16 cellular contexts compared by ENCODE assay signal in the genomic region with DNA sequence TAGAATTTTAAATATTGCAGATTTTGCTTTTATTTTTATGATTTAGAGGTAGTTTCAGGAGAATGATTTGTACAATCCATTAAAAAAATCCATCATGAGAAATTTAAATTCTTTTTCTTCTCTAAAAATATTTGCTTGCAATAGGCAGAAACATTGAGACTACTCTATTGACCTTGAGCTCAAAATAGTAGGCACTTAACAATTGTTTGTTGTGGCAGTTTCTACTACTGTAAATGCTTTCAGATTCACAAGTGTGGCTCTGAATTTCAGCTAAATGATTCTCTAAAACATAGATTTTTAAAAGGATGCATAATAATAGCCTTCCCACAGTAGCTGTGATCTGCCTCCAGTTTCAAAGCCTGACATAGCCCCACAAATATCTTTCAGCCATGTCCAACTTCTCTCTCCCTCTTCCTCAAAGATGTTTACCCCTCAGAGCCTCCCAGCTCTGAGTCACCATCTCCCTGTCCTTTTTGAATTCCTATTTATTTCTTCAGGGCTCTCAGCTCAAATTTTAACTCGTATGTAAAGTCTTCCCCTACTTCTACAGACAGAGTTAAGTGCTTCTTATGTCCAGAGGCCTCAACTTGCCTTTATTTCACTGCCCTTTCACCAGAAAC.
DNase-seq lines count a peak whose midpoint lies in the region; ATAC-seq and TF ChIP-seq lines count a peak whose summit lies in the region.
"Had no signal": no experiment of that assay in that cellular context is flagged by ENCODE, and none has a peak within 500 bp of the region (broad histone marks: within the 10 kb centered on the region; RNA-seq: fewer than 3 reads in every experiment).

No MANE protein-coding gene starts in this region.

- H3K4me1 Mint-ChIP-seq in activated CD8-positive, alpha-beta T cell treated with anti-CD3 and anti-CD28 coated beads for 36 hours (ENCODE audit: low read depth): peaks cover 6% of the 10 kb centered on the region
- H3K4me1 Mint-ChIP-seq in activated CD8-positive, alpha-beta T cell treated with anti-CD3 and anti-CD28 coated beads, Interleukin-2, amount 10 ng/mL, durations not matched to agents 7 days and 5 days (ENCODE audit: low read depth): peaks cover 17% of the 10 kb centered on the region
- H3K4me1 Mint-ChIP-seq in WTC11: peaks cover 50% of the 10 kb centered on the region

- H3K9ac ChIP-seq in smooth muscle cell (ENCODE audit: low read depth): no peak overlapping the region

- intact Hi-C loops in activated CD8-positive, alpha-beta T cell treated with anti-CD3 and anti-CD28 coated beads for 36 hours (cut with micrococcal nuclease): no loop called here

- peak overlapping the region; percentile 7 for H3K27ac Mint-ChIP-seq in activated CD8-positive, alpha-beta T cell treated with anti-CD3 and anti-CD28 coated beads for 36 hours
- no peak overlapping the region for H3K27ac Mint-ChIP-seq in activated CD8-positive, alpha-beta T cell treated with anti-CD3 and anti-CD28 coated beads, Interleukin-2, amount 10 ng/mL, durations not matched to agents 7 days and 5 days
- 0 out of 2 replicates have a peak overlapping the region, but pooled peaks have one; percentile 7 for H3K27ac Mint-ChIP-seq in WTC11
- H3K27ac Mint-ChIP-seq: activated CD4-positive, alpha-beta memory T cell treated with anti-CD3 and anti-CD28 coated beads, Interleukin-2, amount 10 ng/mL, durations not matched to agents 7 days and 5 days had no signal

- H3K4me3 Mint-ChIP-seq in activated CD8-positive, alpha-beta T cell treated with anti-CD3 and anti-CD28 coated beads for 36 hours: no peak overlapping the region
- H3K4me3 Mint-ChIP-seq in activated CD8-positive, alpha-beta T cell treated with anti-CD3 and anti-CD28 coated beads, Interleukin-2, amount 10 ng/mL, durations not matched to agents 7 days and 5 days: no peak overlapping the region
- H3K4me3 Mint-ChIP-seq in WTC11: no peak overlapping the region
- H3K4me3 Mint-ChIP-seq: activated CD4-positive, alpha-beta memory T cell treated with anti-CD3 and anti-CD28 coated beads, Interleukin-2, amount 10 ng/mL, durations not matched to agents 7 days and 5 days had no signal

- peak overlapping the region; percentile 31 for H3K4me2 ChIP-seq in smooth muscle cell

- ATAC-seq in activated CD8-positive, alpha-beta T cell treated with anti-CD3 and anti-CD28 coated beads for 36 hours: no peak
- ATAC-seq in activated CD8-positive, alpha-beta T cell treated with anti-CD3 and anti-CD28 coated beads, Interleukin-2, amount 10 ng/mL, durations not matched to agents 7 days and 5 days: no peak
- ATAC-seq in WTC11: no peak
- ATAC-seq in GM19035 (IDR thresholded peaks at IDR 0.05; ENCODE audit: unreplicated experiment): no peak
- ATAC-seq in HG02588 (IDR thresholded peaks at IDR 0.05; ENCODE audit: unreplicated experiment): no peak

- no peaks in the 10 kb centered on the region for H4K20me1 ChIP-seq in smooth muscle cell (ENCODE audit: low read depth)

- no peaks in the 10 kb centered on the region for H3K27me3 Mint-ChIP-seq in activated CD8-positive, alpha-beta T cell treated with anti-CD3 and anti-CD28 coated beads for 36 hours
- no peaks in the 10 kb centered on the region for H3K27me3 Mint-ChIP-seq in activated CD8-positive, alpha-beta T cell treated with anti-CD3 and anti-CD28 coated beads, Interleukin-2, amount 10 ng/mL, durations not matched to agents 7 days and 5 days (ENCODE audit: low read depth)
- no peaks in the 10 kb centered on the region for H3K27me3 Mint-ChIP-seq in WTC11 (ENCODE audit: low read depth)
- H3K27me3 Mint-ChIP-seq: activated CD4-positive, alpha-beta memory T cell treated with anti-CD3 and anti-CD28 coated beads, Interleukin-2, amount 10 ng/mL, durations not matched to agents 7 days and 5 days had no signal

- 11% methylated on average over 1 of the region's 1 CpG for WGBS in smooth muscle cell (ENCODE audit: low lambda C conversion rate)

- no peaks in the 10 kb centered on the region for H3K27me3 ChIP-seq in smooth muscle cell (ENCODE audit: low read depth)
- H3K27me3 ChIP-seq: pancreas had no signal

- no peaks in the 10 kb centered on the region for H3K9me3 ChIP-seq in smooth muscle cell (replicated peaks; ENCODE audit: low read depth)
- H3K9me3 ChIP-seq: pancreas, thoracic aorta had no signal

- CTCF ChIA-PET in activated CD8-positive, alpha-beta T cell treated with anti-CD3 and anti-CD28 coated beads for 36 hours (lab: Charles Lee): interaction anchor here (1.1 kb wide), 1 partner anchor 76 kb away, joined by 3 read pairs; no protein-coding TSS in a partner anchor
- CTCF ChIA-PET in activated CD8-positive, alpha-beta T cell treated with anti-CD3 and anti-CD28 coated beads, Interleukin-2, amount 10 ng/mL, durations not matched to agents 7 days and 5 days (lab: Charles Lee): interaction anchor here (1.4 kb wide), 1 partner anchor 618 kb away, joined by 3 read pairs; no protein-coding TSS in a partner anchor
- CTCF ChIA-PET in WTC11 (lab: Charles Lee): interaction anchor here (1.0 kb wide), 1 partner anchor 122 kb away, joined by 3 read pairs; no protein-coding TSS in a partner anchor

- peaks cover 16% of the 10 kb centered on the region for H3K36me3 Mint-ChIP-seq in activated CD8-positive, alpha-beta T cell treated with anti-CD3 and anti-CD28 coated beads for 36 hours (ENCODE audit: low read depth)
- H3K36me3 Mint-ChIP-seq in activated CD8-positive, alpha-beta T cell treated with anti-CD3 and anti-CD28 coated beads, Interleukin-2, amount 10 ng/mL, durations not matched to agents 7 days and 5 days (ENCODE audit: low read depth): peaks cover 9% of the 10 kb centered on the region
- peaks cover 20% of the 10 kb centered on the region for H3K36me3 Mint-ChIP-seq in WTC11

- H3K36me3 ChIP-seq in smooth muscle cell (ENCODE audit: low read depth): no peaks in the 10 kb centered on the region
- H3K36me3 ChIP-seq: pancreas, thoracic aorta had no signal

- peaks cover 2% of the 10 kb centered on the region for H3K9me3 Mint-ChIP-seq in activated CD8-positive, alpha-beta T cell treated with anti-CD3 and anti-CD28 coated beads for 36 hours
- no peaks in the 10 kb centered on the region for H3K9me3 Mint-ChIP-seq in activated CD8-positive, alpha-beta T cell treated with anti-CD3 and anti-CD28 coated beads, Interleukin-2, amount 10 ng/mL, durations not matched to agents 7 days and 5 days (ENCODE audit: insufficient read depth)
- H3K9me3 Mint-ChIP-seq in WTC11: peaks cover 30% of the 10 kb centered on the region
- H3K9me3 Mint-ChIP-seq: activated CD4-positive, alpha-beta memory T cell treated with anti-CD3 and anti-CD28 coated beads, Interleukin-2, amount 10 ng/mL, durations not matched to agents 7 days and 5 days had no signal

- DNase-seq in activated CD8-positive, alpha-beta T cell treated with anti-CD3 and anti-CD28 coated beads for 36 hours: no peak
- no peak for DNase-seq in activated CD8-positive, alpha-beta T cell treated with anti-CD3 and anti-CD28 coated beads, Interleukin-2, amount 10 ng/mL, durations not matched to agents 7 days and 5 days
- DNase-seq in WTC11 (ENCODE audit: low spot score): no peak
- DNase-seq in foreskin fibroblast: peak; percentile 9 to 53
- DNase-seq in smooth muscle cell (lab: John Stamatoyannopoulos, UW; ENCODE audit: unreplicated experiment): no peak
- DNase-seq in activated CD4-positive, CD25-positive, alpha-beta regulatory T cell treated with anti-CD3 and anti-CD28 coated beads, Interleukin-2, amount 50 U/mL, for 72 hours: no peak
- DNase-seq: activated CD4-positive, alpha-beta memory T cell treated with anti-CD3 and anti-CD28 coated beads, Interleukin-2, amount 10 ng/mL, durations not matched to agents 7 days and 5 days; activated gamma-delta T cell treated with Interleukin-2 at 50 U/mL for 16 hours; central memory CD4-positive, alpha-beta T cell; mammary epithelial cell; NCI-H1417 treated with DMSO at 0.1 percent for 48 hours; NCI-H526; pancreas had no signal

- H3K79me2 ChIP-seq in smooth muscle cell (ENCODE audit: low read depth): no peaks in the 10 kb centered on the region

- H2AFZ ChIP-seq in smooth muscle cell (ENCODE audit: low read depth): peak overlapping the region; percentile 13

- no peak overlapping the region for H3K4me3 ChIP-seq in foreskin fibroblast (ENCODE audit: low read depth in 1 of 2, low read length in 2 of 2)
- no peak overlapping the region for H3K4me3 ChIP-seq in smooth muscle cell
- H3K4me3 ChIP-seq: pancreas, thoracic aorta had no signal

- POLR2A ChIA-PET in activated CD8-positive, alpha-beta T cell treated with anti-CD3 and anti-CD28 coated beads for 36 hours (lab: Charles Lee): no interaction called here
- POLR2A ChIA-PET in activated CD8-positive, alpha-beta T cell treated with anti-CD3 and anti-CD28 coated beads, Interleukin-2, amount 10 ng/mL, durations not matched to agents 7 days and 5 days (lab: Charles Lee): no interaction called here
- POLR2A ChIA-PET in WTC11 (lab: Charles Lee): no interaction called here

- no peaks in the 10 kb centered on the region for H3F3A ChIP-seq in smooth muscle cell (ENCODE audit: low read depth)

- no peak overlapping the region for H3K27ac ChIP-seq in smooth muscle cell (ENCODE audit: low read depth)
- H3K27ac ChIP-seq: thoracic aorta had no signal

- no peak for TF ChIP-seq CTCF in activated CD8-positive, alpha-beta T cell treated with anti-CD3 and anti-CD28 coated beads for 36 hours (IDR thresholded peaks at IDR 0.05)
- no peak for TF ChIP-seq CTCF in WTC11 (IDR thresholded peaks at IDR 0.05)
- no peak for TF ChIP-seq CTCF in foreskin fibroblast (IDR thresholded peaks at IDR 0.05; ENCODE audit: low read depth, low read length)
- no peak for TF ChIP-seq CTCF in smooth muscle cell (IDR thresholded peaks at IDR 0.05; ENCODE audit: borderline replicate concordance, insufficient read depth, poor library complexity, severe bottlenecking)

- peaks cover 9% of the 10 kb centered on the region for H3K4me1 ChIP-seq in smooth muscle cell (ENCODE audit: low read depth)

TF ChIP-seq in WTC11, 78 proteins besides CTCF, POLR2A, EP300 and RAD21 (continues in another document):
- TF ChIP-seq, protein P1, sequence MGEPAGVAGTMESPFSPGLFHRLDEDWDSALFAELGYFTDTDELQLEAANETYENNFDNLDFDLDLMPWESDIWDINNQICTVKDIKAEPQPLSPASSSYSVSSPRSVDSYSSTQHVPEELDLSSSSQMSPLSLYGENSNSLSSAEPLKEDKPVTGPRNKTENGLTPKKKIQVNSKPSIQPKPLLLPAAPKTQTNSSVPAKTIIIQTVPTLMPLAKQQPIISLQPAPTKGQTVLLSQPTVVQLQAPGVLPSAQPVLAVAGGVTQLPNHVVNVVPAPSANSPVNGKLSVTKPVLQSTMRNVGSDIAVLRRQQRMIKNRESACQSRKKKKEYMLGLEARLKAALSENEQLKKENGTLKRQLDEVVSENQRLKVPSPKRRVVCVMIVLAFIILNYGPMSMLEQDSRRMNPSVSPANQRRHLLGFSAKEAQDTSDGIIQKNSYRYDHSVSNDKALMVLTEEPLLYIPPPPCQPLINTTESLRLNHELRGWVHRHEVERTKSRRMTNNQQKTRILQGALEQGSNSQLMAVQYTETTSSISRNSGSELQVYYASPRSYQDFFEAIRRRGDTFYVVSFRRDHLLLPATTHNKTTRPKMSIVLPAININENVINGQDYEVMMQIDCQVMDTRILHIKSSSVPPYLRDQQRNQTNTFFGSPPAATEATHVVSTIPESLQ (CRISPR knock-in tag; IDR thresholded peaks at IDR 0.05): no peak
- TF ChIP-seq ZNF317 (CRISPR knock-in tag; IDR thresholded peaks at IDR 0.05; ENCODE audit: borderline replicate concordance, low read depth): no peak
- TF ChIP-seq NR2C2 (CRISPR knock-in tag; IDR thresholded peaks at IDR 0.05): no peak

Comparison
In these comparisons a context has a peak if more than half of its experiments do, and no peak if none do; other contexts are left out.
1. DNase-seq: peak in foreskin fibroblast (2 of 2); none in activated CD8-positive, alpha-beta T cell treated with anti-CD3 and anti-CD28 coated beads for 36 hours (single experiment), activated CD8-positive, alpha-beta T cell treated with anti-CD3 and anti-CD28 coated beads, Interleukin-2, amount 10 ng/mL, durations not matched to agents 7 days and 5 days (single experiment), WTC11 (single experiment), smooth muscle cell (single experiment) and activated CD4-positive, CD25-positive, alpha-beta regulatory T cell treated with anti-CD3 and anti-CD28 coated beads, Interleukin-2, amount 50 U/mL, for 72 hours (single experiment).